8 cellular contexts compared by ENCODE assay signal in genomic region chr1:94522304-94522703, GRCh38. TPM values are rescaled to one million over a fixed set of nuclear protein-coding genes. Genes with fewer than 3 reads are reported as not detected.
DNase-seq lines count a peak whose midpoint lies in the region; ATAC-seq and TF ChIP-seq lines count a peak whose summit lies in the region.

No MANE protein-coding gene starts in this region.

- H3K4me3 ChIP-seq in WERI-Rb-1 (ENCODE audit: low read depth, low read length): no peak overlapping the region

- no peaks in the 10 kb centered on the region for H3K27me3 ChIP-seq in WERI-Rb-1 (ENCODE audit: insufficient read depth, low read depth, severe bottlenecking)

- DNase-seq in Ammon's horn (ENCODE audit: low spot score) (peak; percentile 64), HT1080 (ENCODE audit: low read depth) (peak; percentile 50), WERI-Rb-1 (peak; percentile 22), kidney glomerular epithelial cell (lab: John Stamatoyannopoulos, UW) (peak; percentile 33), NK-92 (lab: John Stamatoyannopoulos, UW; ENCODE audit: unreplicated experiment) (no peak)
- no peak for DNase-seq in activated CD4-positive, alpha-beta T cell treated with anti-CD3 and anti-CD28 coated beads, Interleukin-2, amount 50 U/mL, for 4 hours

- ATAC-seq in GM21717 (IDR thresholded peaks at IDR 0.05; ENCODE audit: unreplicated experiment) (no peak), esophagus mucosa (no peak)

- H3K27ac ChIP-seq in WERI-Rb-1: no peak overlapping the region

- peak; percentile 15; the same call in 1 of the 2 replicates for TF ChIP-seq CTCF in WERI-Rb-1 (IDR thresholded peaks at IDR 0.05; ENCODE audit: low read depth, low read length)

- H3K36me3 ChIP-seq in WERI-Rb-1: peaks cover 4% of the 10 kb centered on the region; the same call in 1 of the 2 replicates

- H3K9me3 ChIP-seq in WERI-Rb-1 (ENCODE audit: severe bottlenecking): no peaks in the 10 kb centered on the region

RNA-seq across cellular contexts. Expression of gene F3, which starts 19.3 kb away (rescaled TPM):
- 24.7 and 44.0 TPM in 2 replicates for total RNA-seq in HT1080 (2014; rRNA removed; shearing (Covaris generic))
- polyA plus RNA-seq in HT1080 (2015; cell fraction: cytosol; rRNA removed): 19.5 and 21.8 TPM in 2 replicates
- polyA plus RNA-seq in HT1080 (2015; cell fraction: nucleus; rRNA removed): 39.1 and 45.1 TPM in 2 replicates
- 18.4 TPM for total RNA-seq in esophagus mucosa

Comparison
In these comparisons a context has a peak if more than half of its experiments do, and no peak if none do; other contexts are left out.
1. DNase-seq: peak in Ammon's horn (single experiment), HT1080 (single experiment), WERI-Rb-1 (single experiment) and kidney glomerular epithelial cell (single experiment); none in activated CD4-positive, alpha-beta T cell treated with anti-CD3 and anti-CD28 coated beads, Interleukin-2, amount 50 U/mL, for 4 hours (0 of 2) and NK-92 (single experiment).